8 cellular contexts compared by ENCODE assay signal in the genomic region with DNA sequence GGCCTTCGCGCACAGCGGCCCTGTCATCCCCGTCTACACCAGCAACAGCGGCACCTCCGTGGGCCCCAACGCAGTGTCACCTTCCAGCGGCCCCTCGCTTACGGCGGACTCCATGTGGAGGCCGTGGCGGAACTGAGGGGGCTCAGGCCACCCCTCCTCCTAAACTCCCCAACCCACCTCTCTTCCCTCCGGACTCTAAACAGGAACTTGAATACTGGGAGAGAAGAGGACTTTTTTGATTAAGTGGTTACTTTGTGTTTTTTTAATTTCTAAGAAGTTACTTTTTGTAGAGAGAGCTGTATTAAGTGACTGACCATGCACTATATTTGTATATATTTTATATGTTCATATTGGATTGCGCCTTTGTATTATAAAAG. TPM values are rescaled to one million over a fixed set of nuclear protein-coding genes. Genes with fewer than 3 reads are reported as not detected.
DNase-seq lines count a peak whose midpoint lies in the region; ATAC-seq, FAIRE-seq and TF ChIP-seq lines count a peak whose summit lies in the region.

No MANE protein-coding gene starts in this region.

- peak overlapping the region; percentile 27; the same call in 1 of the 2 replicates for H2BK12ac ChIP-seq in H1 (ENCODE audit: low read depth, low read length)

- H3K27me3 ChIP-seq in H1 (replicated peaks in 1 of 4; ENCODE audit: control insufficient read depth in 3 of 4, extremely low read depth in 1 of 4, insufficient read depth in 3 of 4, low read length in 3 of 4) (peaks cover 0 to 20% (median 9%) of the 10 kb centered on the region in 4 experiments; a peak in 3 of 7 replicates), neuron (ENCODE audit: insufficient read depth, low read length) (peaks cover 3% of the 10 kb centered on the region)

- peak overlapping the region; percentile 63 to 83 for H3K4me3 Mint-ChIP-seq in CD14-positive monocyte

- H2BK5ac ChIP-seq in H1 (ENCODE audit: low read depth, low read length), result peak overlapping the region; percentile 44; the same call in 1 of the 2 replicates

- H3K23me2 ChIP-seq in H1 (ENCODE audit: low read depth, low read length), result peaks cover 15% of the 10 kb centered on the region; the same call in 1 of the 2 replicates

- no peak overlapping the region for H3K56ac ChIP-seq in H1 (replicated peaks; ENCODE audit: insufficient read length, low read depth, low read length)

- H4K20me1 ChIP-seq in H1 (replicated peaks in 1 of 2; ENCODE audit: control insufficient read depth in 1 of 2, insufficient read depth in 2 of 2, low read length in 2 of 2), result peaks cover 0 to 7% of the 10 kb centered on the region in 2 experiments

- H3K4me1 Mint-ChIP-seq in CD14-positive monocyte, result peaks cover 47% of the 10 kb centered on the region

- no peak for ATAC-seq in GM21717 (IDR thresholded peaks at IDR 0.05; ENCODE audit: unreplicated experiment)

- intact Hi-C loops in CD14-positive monocyte (cut with micrococcal nuclease), result loop anchor here (5.0 kb wide), 3 partner anchors 51 to 86 kb away; no protein-coding TSS in a partner anchor

- peak overlapping the region; percentile 86 to 96 for H3K4me2 ChIP-seq in H1 (ENCODE audit: insufficient read depth in 1 of 2, low read depth in 2 of 2, low read length in 2 of 2)

- H3K9me3 ChIP-seq in H1 (ENCODE audit: insufficient read depth in 2 of 2, low read depth in 1 of 2, low read length in 1 of 2) (no peaks in the 10 kb centered on the region), neuron (ENCODE audit: low read length) (no peaks in the 10 kb centered on the region)

- H3K27me3 Mint-ChIP-seq in CD14-positive monocyte (ENCODE audit: low read depth in 3 of 3), result peaks cover 76 to 92% (median 82%) of the 10 kb centered on the region in 3 donors

- TF ChIP-seq RAD21 in H1 (IDR thresholded peaks at IDR 0.05 in 1 of 2, conservative IDR thresholded peaks at IDR 0.05 in 1 of 2; ENCODE audit: low read depth in 2 of 2, low read length in 2 of 2), result no peak

- H4K5ac ChIP-seq in H1 (ENCODE audit: insufficient read length, low read depth, low read length), result no peak overlapping the region

- no peak for TF ChIP-seq POLR2A in NB4 (IDR thresholded peaks at IDR 0.05; ENCODE audit: extremely low read depth, insufficient read length)
- TF ChIP-seq POLR2A in H1 (IDR thresholded peaks at IDR 0.05; ENCODE audit: control extremely low read depth in 1 of 2, low read depth in 2 of 2, low read length in 2 of 2), result no peak

- H3K27ac Mint-ChIP-seq in CD14-positive monocyte, result peak overlapping the region in 1 of 7 donors; percentile 58

- 0 out of 2 replicates have a peak overlapping the region, but pooled peaks have one; percentile 18 for H2BK20ac ChIP-seq in H1 (ENCODE audit: low read length)

- TF ChIP-seq CTCF in CD14-positive monocyte (IDR thresholded peaks at IDR 0.05) (no peak), NB4 (IDR thresholded peaks at IDR 0.05; ENCODE audit: low read depth, low read length) (no peak), H1 (IDR thresholded peaks at IDR 0.05; ENCODE audit: control extremely low read depth in 1 of 3, insufficient read depth in 1 of 3, low read depth in 1 of 3, low read length in 3 of 3) (no peak)

- POLR2A ChIA-PET in H1 (lab: Charles Lee; ENCODE audit: partially characterized antibody), result interaction anchor here (0.9 to 4.1 kb wide), 8 partner anchors 8 to 358 kb away, joined by 4 to 19 read pairs (median 8); no protein-coding TSS in a partner anchor

- H3K4me3 ChIP-seq in NB4 (ENCODE audit: low read depth, low read length) (peak overlapping the region; percentile 72), H1 (ENCODE audit: extremely low read depth in 1 of 4, insufficient read depth in 2 of 4, low read depth in 3 of 4, low read length in 4 of 4) (peak overlapping the region; percentile 34 to 73 (median 62)), neuron (ENCODE audit: low read length) (peak overlapping the region; percentile 88)

- H3K18ac ChIP-seq in H1 (ENCODE audit: extremely low read depth, low read length), result peak overlapping the region; percentile 66; the same call in 1 of the 2 replicates

- H3K36me3 Mint-ChIP-seq in CD14-positive monocyte, result peaks cover 18 to 31% of the 10 kb centered on the region in 2 donors

- TF ChIP-seq EP300 in H1 (IDR thresholded peaks at IDR 0.05; ENCODE audit: borderline replicate concordance in 1 of 2, low read depth in 2 of 2, low read length in 2 of 2), result no peak

- peaks cover 0 to 15% of the 10 kb centered on the region in 2 experiments; a peak in 2 of 4 replicates for H3K79me2 ChIP-seq in H1 (ENCODE audit: control insufficient read depth in 1 of 2, insufficient read depth in 2 of 2, low read length in 2 of 2)

- FAIRE-seq in H1 (lab: Jason Lieb, UNC), result no peak

- H3K79me1 ChIP-seq in H1 (ENCODE audit: low read depth, low read length), result no peaks in the 10 kb centered on the region

- H3K4ac ChIP-seq in H1 (replicated peaks; ENCODE audit: insufficient read length, low read depth, low read length), result peak overlapping the region; percentile 80

- H4K8ac ChIP-seq in H1 (ENCODE audit: extremely low read depth, insufficient read depth, low read length), result no peak overlapping the region

- CTCF ChIA-PET in H1 (lab: Charles Lee; ENCODE audit: partially characterized antibody), result interaction anchor here (0.8 to 5.0 kb wide), 24 partner anchors 22 to 360 kb away, joined by 3 to 23 read pairs (median 4); no protein-coding TSS in a partner anchor

- no peak overlapping the region for H2BK15ac ChIP-seq in H1 (ENCODE audit: low read length)

- no peak overlapping the region for H2BK120ac ChIP-seq in H1 (replicated peaks; ENCODE audit: low read depth, low read length)

- peaks cover 0 to 51% (median 24%) of the 10 kb centered on the region in 7 donors for H3K9me3 Mint-ChIP-seq in CD14-positive monocyte

- WGBS in H1 (ENCODE audit: extremely low coverage in 1 of 2, insufficient coverage in 1 of 2, insufficient read length in 1 of 2, insufficient replicate concordance in 2 of 2, low coverage in 1 of 2, low lambda C conversion rate in 2 of 2, missing lambda C conversion rate in 1 of 2), 2 experiments, result 12% methylated on average over 15 of the region's 15 CpGs; no CpG with 5 or more reads in 1 of the 2 experiments

- H3K9ac ChIP-seq in H1 (replicated peaks in 1 of 4; ENCODE audit: extremely low read depth in 1 of 4, low read depth in 3 of 4, low read length in 3 of 4), result no peak overlapping the region

- no peak overlapping the region for H3K23ac ChIP-seq in H1 (ENCODE audit: insufficient read length)

- H4K91ac ChIP-seq in H1 (replicated peaks; ENCODE audit: insufficient read length, low read length), result peak overlapping the region; percentile 82

- H2AK5ac ChIP-seq in H1 (ENCODE audit: low read depth, low read length), result no peak overlapping the region

- H3K4me1 ChIP-seq in H1 (replicated peaks in 1 of 4; ENCODE audit: control insufficient read depth in 3 of 4, insufficient read depth in 4 of 4, low read length in 3 of 4) (peaks cover 16 to 39% (median 26%) of the 10 kb centered on the region in 4 experiments), neuron (ENCODE audit: insufficient read depth, low read length) (peaks cover 57% of the 10 kb centered on the region)

- DNase-seq in CD14-positive monocyte (ENCODE audit: low spot score) (no peak), NB4 (ENCODE audit: low read depth) (no peak), H1 (ENCODE audit: low read depth in 1 of 2, low spot score in 2 of 2) (no peak), GF-D8 (lab: John Stamatoyannopoulos, UW) (no peak), DMS53 treated with DMSO at 0.1 percent for 48 hours (lab: John Stamatoyannopoulos, UW; ENCODE audit: unreplicated experiment) (no peak), KG1 (lab: John Stamatoyannopoulos, UW) (no peak)

- H3K27ac ChIP-seq in H1 (ENCODE audit: low read depth, low read length), result no peak overlapping the region

- H3K14ac ChIP-seq in H1 (ENCODE audit: insufficient read length), result no peak overlapping the region

- peaks cover 0 to 7% (median 2%) of the 10 kb centered on the region in 4 experiments; a peak in 2 of 8 replicates for H3K36me3 ChIP-seq in H1 (ENCODE audit: control insufficient read depth in 2 of 4, insufficient read depth in 4 of 4, low read length in 3 of 4)
- H3K36me3 ChIP-seq in neuron (ENCODE audit: insufficient read depth, low read length), result peaks cover 4% of the 10 kb centered on the region

- H2AFZ ChIP-seq in H1 (ENCODE audit: low read length) (no peak overlapping the region), neuron (ENCODE audit: low read depth, low read length) (no peak overlapping the region)

TF ChIP-seq in H1, 55 proteins besides CTCF, POLR2A, EP300 and RAD21:
- TF ChIP-seq, protein P1, sequence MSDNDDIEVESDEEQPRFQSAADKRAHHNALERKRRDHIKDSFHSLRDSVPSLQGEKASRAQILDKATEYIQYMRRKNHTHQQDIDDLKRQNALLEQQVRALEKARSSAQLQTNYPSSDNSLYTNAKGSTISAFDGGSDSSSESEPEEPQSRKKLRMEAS (IDR thresholded peaks at IDR 0.05), result no peak
- TF ChIP-seq BACH1 (IDR thresholded peaks at IDR 0.05; ENCODE audit: low read length), result 0 out of 2 replicates have a peak, but pooled peaks have one; percentile 10
- no peak for TF ChIP-seq GTF2F1 (IDR thresholded peaks at IDR 0.05; ENCODE audit: borderline replicate concordance, low read depth, low read length)
- no peak for TF ChIP-seq KDM1A (IDR thresholded peaks at IDR 0.05; ENCODE audit: borderline replicate concordance, low read length)
- no peak for TF ChIP-seq KDM4A (IDR thresholded peaks at IDR 0.05; ENCODE audit: low read depth, low read length, severe bottlenecking)
- TF ChIP-seq HDAC6 (IDR thresholded peaks at IDR 0.05; ENCODE audit: low read depth, low read length), result no peak

RNA-seq across cellular contexts. Expression of gene HES1, which starts 2.1 kb away (rescaled TPM):
- polyA plus RNA-seq in CD14-positive monocyte, result under 1 TPM; 0.17 to 0.26 TPM
- 12.2 and 12.9 TPM in 2 replicates for total RNA-seq in H1 (2021; fragmentation: NEBNext Ultra II Directional; extraction: Animal tissue kit (Norgen Biotek cat#: 25700))
- 7.9 and 9.9 TPM in 2 replicates for polyA plus RNA-seq in H1 (2011; rRNA removed)
- polyA plus RNA-seq in H1 (2011; cell fraction: cytosol; rRNA removed), result 8.8 TPM
- 12.0 TPM for polyA plus RNA-seq in H1 (2011; cell fraction: nucleus; rRNA removed)
- polyA plus RNA-seq in H1 (2012, experiment 1 of 2), result 9.3 to 13.8 TPM (median 11.0 TPM) in 4 replicates
- polyA plus RNA-seq in H1 (2012, experiment 2 of 2), result 14.2 TPM
- polyA plus RNA-seq in H1 (2013, experiment 1 of 2), result 16.5 TPM
- polyA plus RNA-seq in H1 (2013, experiment 2 of 2), result 15.9 TPM
- polyA minus RNA-seq in H1 (2011; rRNA and poly(A)+ RNA removed), result 4.8 and 5.7 TPM in 2 replicates
- polyA minus RNA-seq in H1 (2011; cell fraction: cytosol; rRNA and poly(A)+ RNA removed), result 17.6 TPM
- polyA minus RNA-seq in H1 (2011; cell fraction: nucleus; rRNA and poly(A)+ RNA removed), result 18.8 TPM
